In genomic region chr7:99197498-99197897, GRCh38 we compare ENCODE assay signal across 24 cellular contexts. TPM values are rescaled to one million over a fixed set of nuclear protein-coding genes. Genes with fewer than 3 reads are reported as not detected.
"Had no signal": no experiment of that assay in that cellular context is flagged by ENCODE, and none has a peak within 500 bp of the region (broad histone marks: within the 10 kb centered on the region; RNA-seq: fewer than 3 reads in every experiment).

No MANE protein-coding gene starts in this region.

- H3K4me3 ChIP-seq: cardiac muscle cell, MG63 had no signal

- ATAC-seq: activated CD8-positive, alpha-beta memory T cell treated with anti-CD3 and anti-CD28 coated beads, Interleukin-2, amount 10 ng/mL, durations not matched to agents 7 days and 5 days; T-helper 17 cell had no signal

- H3K36me3 ChIP-seq: brain microvascular endothelial cell, cardiac muscle cell, MG63 had no signal

- H3K27me3 ChIP-seq: brain microvascular endothelial cell, cardiac muscle cell, MG63 had no signal

- H3K9ac ChIP-seq: KMS-11 had no signal

- H3K27ac Mint-ChIP-seq: activated CD8-positive, alpha-beta memory T cell treated with anti-CD3 and anti-CD28 coated beads, Interleukin-2, amount 10 ng/mL, durations not matched to agents 7 days and 5 days; activated naive CD4-positive, alpha-beta T cell treated with anti-CD3 and anti-CD28 coated beads, Interleukin-2, amount 50 U/mL, for 24 hours; activated T-cell treated with anti-CD3 and anti-CD28 coated beads, Interleukin-2, amount 50 U/mL, for 24 hours; activated T-helper 1 cell treated with anti-CD3 and anti-CD28 coated beads, Interleukin-12 subunit alpha, Interleukin-12 subunit beta, Interleukin-2, Interleukin-4 antibody, amounts not matched to agents 30 ng/mL and 10 ng/mL and 1 ng/mL, durations not matched to agents 14 hours and 24 hours and 36 hours; T-helper 17 cell had no signal

- H3K4me1 Mint-ChIP-seq: activated naive CD4-positive, alpha-beta T cell treated with anti-CD3 and anti-CD28 coated beads, Interleukin-2, amount 50 U/mL, for 24 hours; T-helper 17 cell had no signal

- H3K36me3 Mint-ChIP-seq: WTC11 had no signal

- H3K4me3 Mint-ChIP-seq: activated CD8-positive, alpha-beta memory T cell treated with anti-CD3 and anti-CD28 coated beads, Interleukin-2, amount 10 ng/mL, durations not matched to agents 7 days and 5 days; activated naive CD4-positive, alpha-beta T cell treated with anti-CD3 and anti-CD28 coated beads, Interleukin-2, amount 50 U/mL, for 24 hours; activated T-cell treated with anti-CD3 and anti-CD28 coated beads, Interleukin-2, amount 50 U/mL, for 24 hours; activated T-helper 1 cell treated with anti-CD3 and anti-CD28 coated beads, Interleukin-12 subunit alpha, Interleukin-12 subunit beta, Interleukin-2, Interleukin-4 antibody, amounts not matched to agents 30 ng/mL and 10 ng/mL and 1 ng/mL, durations not matched to agents 14 hours and 24 hours and 36 hours; T-helper 17 cell; WTC11 had no signal

- DNase-seq: activated CD4-positive, alpha-beta T cell treated with anti-CD3 and anti-CD28 coated beads for 48 hours; activated CD4-positive, alpha-beta T cell treated with anti-CD3 and anti-CD28 coated beads, Interleukin-2, amount 50 U/mL, for 4 hours; activated CD4-positive, CD25-positive, alpha-beta regulatory T cell treated with anti-CD3 and anti-CD28 coated beads, Interleukin-2, amount 50 U/mL, for 72 hours; activated CD8-positive, alpha-beta memory T cell treated with anti-CD3 and anti-CD28 coated beads, Interleukin-2, amount 10 ng/mL, durations not matched to agents 7 days and 5 days; activated effector memory CD4-positive, alpha-beta T cell treated with Interleukin-2 at 50 U/mL for 16 hours; activated naive CD4-positive, alpha-beta T cell; activated T-cell treated with anti-CD3 and anti-CD28 coated beads, Interleukin-2, amount 50 U/mL, for 24 hours; amygdala; brain microvascular endothelial cell; MG63; NCI-H1092 treated with DMSO at 0.1 percent for 48 hours; NCI-H1417 treated with DMSO at 0.1 percent for 48 hours; NCI-H1694; NCI-H2029; NCI-H510A treated with DMSO at 0.1 percent for 48 hours; NCI-H69; SIG-M5; T-helper 17 cell; T-helper 9 cell had no signal

- H3K27ac ChIP-seq: cardiac muscle cell, KMS-11 had no signal

- H3K4me2 ChIP-seq: KMS-11 had no signal

RNA-seq across cellular contexts. Expression of gene KPNA7, which starts 10.4 kb away (rescaled TPM):
- total RNA-seq: activated CD8-positive, alpha-beta memory T cell treated with anti-CD3 and anti-CD28 coated beads, Interleukin-2, amount 10 ng/mL, durations not matched to agents 7 days and 5 days; activated T-helper 1 cell treated with anti-CD3 and anti-CD28 coated beads, Interleukin-12 subunit alpha, Interleukin-12 subunit beta, Interleukin-2, Interleukin-4 antibody, amounts not matched to agents 30 ng/mL and 10 ng/mL and 1 ng/mL, durations not matched to agents 14 hours and 24 hours and 36 hours; cardiac muscle cell; T-helper 17 cell; WTC11 had no signal
- polyA plus RNA-seq: cardiac muscle cell had no signal
